In the genomic region with DNA sequence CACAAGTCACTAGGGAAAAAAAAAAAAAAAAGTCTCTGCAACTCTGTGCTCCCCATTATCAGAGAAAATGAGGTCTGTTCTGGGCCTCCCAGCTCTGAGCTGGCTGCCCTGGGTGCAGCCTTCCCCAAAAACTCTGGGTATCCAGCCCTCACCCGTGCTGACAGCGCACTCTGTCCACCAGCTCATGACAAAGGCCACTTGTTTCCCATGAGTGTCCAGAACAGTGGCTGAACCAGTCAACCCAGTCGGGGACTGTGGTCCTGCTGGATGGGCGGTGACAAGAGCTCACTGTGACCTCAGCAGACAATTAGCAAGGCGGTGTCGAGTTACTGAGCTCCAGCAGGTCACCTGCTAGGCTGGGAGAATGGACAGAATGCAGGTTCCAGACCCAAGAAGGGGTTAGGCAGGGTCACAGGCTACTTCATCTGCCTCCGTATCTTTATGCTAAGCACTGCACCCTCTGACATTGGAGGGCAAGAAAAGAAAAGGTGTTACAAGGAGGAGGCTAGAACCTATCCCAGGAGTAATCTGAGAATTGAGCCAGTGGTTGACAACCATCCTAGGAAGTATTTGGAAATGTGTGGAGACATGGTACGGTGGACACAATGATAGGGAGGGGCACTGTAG, we compare ENCODE assay signal across 10 cellular contexts. TPM values are rescaled to one million over a fixed set of nuclear protein-coding genes. Genes with fewer than 3 reads are reported as not detected.
DNase-seq lines count a peak whose midpoint lies in the region; ATAC-seq and TF ChIP-seq lines count a peak whose summit lies in the region.
"Had no signal": no experiment of that assay in that cellular context is flagged by ENCODE, and none has a peak within 500 bp of the region (broad histone marks: within the 10 kb centered on the region; RNA-seq: fewer than 3 reads in every experiment).

No MANE protein-coding gene starts in this region.

- H3K4me1 ChIP-seq in muscle layer of duodenum (ENCODE audit: control insufficient read depth in 1 of 2, insufficient read depth in 2 of 2, low read length in 2 of 2) (peaks cover 12 to 53% of the 10 kb centered on the region in 2 donors), OCI-LY7 (ENCODE audit: insufficient read depth, low read length, poor library complexity, severe bottlenecking) (no peaks in the 10 kb centered on the region)

- BruUV-seq in OCI-LY7 (replicated peaks; lab: Mats Ljungman, UMichigan), result no TSS peak

- H3K27ac ChIP-seq in C4-2B, result peak overlapping the region; percentile 98
- H3K27ac ChIP-seq in muscle layer of duodenum (ENCODE audit: low read length), result peak overlapping the region; percentile 55
- H3K27ac ChIP-seq in OCI-LY7 (ENCODE audit: low read depth, low read length, poor library complexity, severe bottlenecking), result no peak overlapping the region
- H3K27ac ChIP-seq: BLaER1 had no signal

- peaks cover 24 to 28% of the 10 kb centered on the region in 2 donors for H3K4me1 Mint-ChIP-seq in natural killer cell treated with Interleukin-12 subunit alpha and Interleukin-12 subunit beta and Interleukin-15 and Interleukin-18, amount 100 ng/mL, for 72 hours (ENCODE audit: low read depth in 2 of 2)
- H3K4me1 Mint-ChIP-seq: T-helper 17 cell had no signal

- no peaks in the 10 kb centered on the region for H3K27me3 Mint-ChIP-seq in natural killer cell treated with Interleukin-12 subunit alpha and Interleukin-12 subunit beta and Interleukin-15 and Interleukin-18, amount 100 ng/mL, for 72 hours
- H3K27me3 Mint-ChIP-seq: T-helper 17 cell had no signal

- H3K27ac Mint-ChIP-seq in natural killer cell treated with Interleukin-12 subunit alpha and Interleukin-12 subunit beta and Interleukin-15 and Interleukin-18, amount 100 ng/mL, for 72 hours, result no peak overlapping the region
- H3K27ac Mint-ChIP-seq: T-helper 17 cell had no signal

- H3K4me3 ChIP-seq in muscle layer of duodenum (ENCODE audit: low read depth in 1 of 2, low read length in 2 of 2) (no peak overlapping the region), OCI-LY7 (ENCODE audit: low read depth, low read length, poor library complexity, severe bottlenecking) (no peak overlapping the region)
- H3K4me3 ChIP-seq: BLaER1 had no signal

- intact Hi-C loops in OCI-LY7 (cut with micrococcal nuclease; ENCODE audit: unreplicated experiment), result no loop called here

- CTCF ChIA-PET in OCI-LY7 (lab: Charles Lee; ENCODE audit: unreplicated experiment), result no interaction called here

- ATAC-seq in natural killer cell treated with Interleukin-12 subunit alpha and Interleukin-12 subunit beta and Interleukin-15 and Interleukin-18, amount 100 ng/mL, for 72 hours, result no peak
- ATAC-seq: T-helper 17 cell had no signal

- H4K20me1 ChIP-seq in OCI-LY7 (ENCODE audit: insufficient read depth, low read length), result no peaks in the 10 kb centered on the region

- H3K4me2 ChIP-seq in OCI-LY7 (ENCODE audit: low read length), result no peak overlapping the region
- H3K4me2 ChIP-seq: BLaER1 had no signal

- no peaks in the 10 kb centered on the region for H3K9me3 ChIP-seq in muscle layer of duodenum (ENCODE audit: control insufficient read depth in 1 of 2, low read length in 2 of 2)
- no peaks in the 10 kb centered on the region for H3K9me3 ChIP-seq in OCI-LY7 (ENCODE audit: low read length)
- H3K9me3 ChIP-seq: BLaER1 had no signal

- no peaks in the 10 kb centered on the region for H3K9me3 Mint-ChIP-seq in natural killer cell treated with Interleukin-12 subunit alpha and Interleukin-12 subunit beta and Interleukin-15 and Interleukin-18, amount 100 ng/mL, for 72 hours

- H3K9me2 ChIP-seq in OCI-LY7 (ENCODE audit: insufficient read depth, low read length), result no peaks in the 10 kb centered on the region

- POLR2A ChIA-PET in OCI-LY7 (lab: Charles Lee), result no interaction called here

- TF ChIP-seq CTCF in C4-2B (conservative IDR thresholded peaks at IDR 0.05) (no peak), OCI-LY7 (conservative IDR thresholded peaks at IDR 0.05; ENCODE audit: low read length) (no peak)

- H3K36me3 ChIP-seq in muscle layer of duodenum (ENCODE audit: control insufficient read depth in 1 of 2, insufficient read depth in 2 of 2, low read length in 2 of 2), result no peaks in the 10 kb centered on the region
- H3K36me3 ChIP-seq in OCI-LY7 (ENCODE audit: insufficient read depth, low read length), result no peaks in the 10 kb centered on the region
- H3K36me3 ChIP-seq: BLaER1 had no signal

- H2AFZ ChIP-seq in OCI-LY7 (ENCODE audit: low read length), result no peak overlapping the region

- no peaks in the 10 kb centered on the region for H3K79me2 ChIP-seq in OCI-LY7 (ENCODE audit: insufficient read depth, low read depth, low read length)

- no peaks in the 10 kb centered on the region for H3K27me3 ChIP-seq in muscle layer of duodenum (ENCODE audit: low read depth, low read length)
- H3K27me3 ChIP-seq: BLaER1 had no signal

- peak; percentile 36 to 73 for DNase-seq in NCI-H526 (lab: John Stamatoyannopoulos, UW)
- DNase-seq in globus pallidus (ENCODE audit: low spot score), result peak; percentile 83
- no peak for DNase-seq in activated CD4-positive, alpha-beta T cell treated with anti-CD3 and anti-CD28 coated beads for 4 hours
- DNase-seq in natural killer cell treated with Interleukin-12 subunit alpha and Interleukin-12 subunit beta and Interleukin-15 and Interleukin-18, amount 100 ng/mL, for 72 hours (ENCODE audit: low spot score), result no peak
- no peak for DNase-seq in AG08395 (ENCODE audit: low spot score)
- DNase-seq in OCI-LY7 (ENCODE audit: low spot score), result no peak
- DNase-seq: T-helper 17 cell had no signal

- no peak overlapping the region for H3K4me3 Mint-ChIP-seq in natural killer cell treated with Interleukin-12 subunit alpha and Interleukin-12 subunit beta and Interleukin-15 and Interleukin-18, amount 100 ng/mL, for 72 hours
- H3K4me3 Mint-ChIP-seq: T-helper 17 cell had no signal

- no peaks in the 10 kb centered on the region for H3K36me3 Mint-ChIP-seq in natural killer cell treated with Interleukin-12 subunit alpha and Interleukin-12 subunit beta and Interleukin-15 and Interleukin-18, amount 100 ng/mL, for 72 hours

RNA-seq across cellular contexts. Expression of a gene that starts 37.2 kb away (rescaled TPM):
- 10 to 100 TPM in 1 of 2 donors, 1 to 10 TPM in 1; 8.5 to 12.3 TPM for total RNA-seq in natural killer cell treated with Interleukin-12 subunit alpha and Interleukin-12 subunit beta and Interleukin-15 and Interleukin-18, amount 100 ng/mL, for 72 hours
- total RNA-seq in OCI-LY7 (2014; rRNA removed; shearing (Covaris generic)), result 0.13 TPM in 1 of 2 replicates, not detected in the other
- 0.17 and 0.27 TPM in 2 replicates for total RNA-seq in OCI-LY7 (2022)

Comparison
In these comparisons a context has a peak if more than half of its experiments do, and no peak if none do; other contexts are left out.
1. DNase-seq: peak in NCI-H526 (2 of 2) and globus pallidus (single experiment); none in activated CD4-positive, alpha-beta T cell treated with anti-CD3 and anti-CD28 coated beads for 4 hours (0 of 2), natural killer cell treated with Interleukin-12 subunit alpha and Interleukin-12 subunit beta and Interleukin-15 and Interleukin-18, amount 100 ng/mL, for 72 hours (single experiment), AG08395 (single experiment) and OCI-LY7 (single experiment).
2. RNA of a gene that starts 37.2 kb away (total RNA-seq): 8.5 to 12.3 TPM in natural killer cell treated with Interleukin-12 subunit alpha and Interleukin-12 subunit beta and Interleukin-15 and Interleukin-18, amount 100 ng/mL, for 72 hours; 0.13 to 0.27 TPM in OCI-LY7; every median in the first group is over 4 times any median in the second.